Comparison of ENCODE assay signal across 8 cellular contexts in the genomic region with DNA sequence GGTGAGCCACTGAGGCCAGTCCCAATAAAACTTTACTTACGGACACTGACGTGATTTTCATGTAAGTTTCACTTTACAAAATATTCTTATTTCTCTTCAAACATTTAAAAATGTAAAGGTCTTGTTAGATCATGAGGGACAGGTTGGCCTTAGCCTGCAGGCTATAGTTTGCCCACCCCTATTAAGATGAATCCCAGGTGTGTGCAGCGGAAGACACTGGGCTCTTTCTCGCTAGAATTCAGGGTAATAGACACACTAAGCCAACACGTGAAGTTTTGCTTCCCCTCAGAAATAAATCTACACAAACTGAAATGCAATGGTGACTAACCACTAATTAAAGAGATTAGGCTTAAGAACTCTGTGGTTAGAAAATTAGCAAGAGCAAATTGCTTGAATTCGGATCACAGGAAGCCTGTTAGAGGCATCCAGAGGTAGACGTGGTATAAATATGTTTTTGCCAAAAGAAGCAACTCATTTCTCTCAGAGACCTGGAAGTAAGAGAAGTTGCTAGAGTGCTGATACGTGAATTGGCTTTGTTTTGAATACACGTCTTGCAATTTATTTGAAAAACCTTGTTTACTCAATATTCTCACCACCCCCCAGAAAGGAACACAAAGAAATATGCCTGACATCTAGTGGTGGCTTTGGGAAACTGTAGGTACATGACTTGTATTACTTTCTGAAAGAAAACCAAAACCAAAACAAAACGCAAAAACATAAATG.
A peak's percentile ranks its signal among the peaks of the same experiment; 100 is the strongest.
DNase-seq lines count a peak whose midpoint lies in the region; ATAC-seq, FAIRE-seq and TF ChIP-seq lines count a peak whose summit lies in the region.

No MANE protein-coding gene starts in this region.

- peak; percentile 77 for DNase-seq in Ammon's horn (ENCODE audit: low spot score)
- DNase-seq in GM12892 (ENCODE audit: insufficient read length), result no peak
- peak; percentile 45 for DNase-seq in NCI-H2171 (lab: John Stamatoyannopoulos, UW)
- DNase-seq in WERI-Rb-1, result no peak
- DNase-seq in fibroblast of the aortic adventitia (ENCODE audit: low read depth), result peak; percentile 91

- no peak for TF ChIP-seq POLR2A in GM12892 (IDR thresholded peaks at IDR 0.05; ENCODE audit: low read depth, low read length)

- H3K4me1 ChIP-seq in neutrophil (ENCODE audit: control insufficient read depth in 1 of 2, insufficient read depth in 1 of 2, low read depth in 1 of 2, low read length in 1 of 2), result peaks cover 6 to 7% of the 10 kb centered on the region in 2 experiments

- ATAC-seq in HG03064 (IDR thresholded peaks at IDR 0.05; ENCODE audit: low read depth, unreplicated experiment), result peak; percentile 73
- no peak for ATAC-seq in HG03139 (IDR thresholded peaks at IDR 0.05; ENCODE audit: unreplicated experiment)

- H3K4me3 ChIP-seq in WERI-Rb-1 (ENCODE audit: low read depth, low read length), result no peak overlapping the region
- H3K4me3 ChIP-seq in fibroblast of the aortic adventitia (ENCODE audit: low read depth, low read length), result peak overlapping the region; percentile 55
- no peak overlapping the region for H3K4me3 ChIP-seq in neutrophil (ENCODE audit: low read depth in 1 of 2, low read length in 1 of 2)

- no peaks in the 10 kb centered on the region for H3K9me3 ChIP-seq in WERI-Rb-1 (ENCODE audit: severe bottlenecking)
- H3K9me3 ChIP-seq in neutrophil, result no peaks in the 10 kb centered on the region

- no peaks in the 10 kb centered on the region for H3K27me3 ChIP-seq in WERI-Rb-1 (ENCODE audit: insufficient read depth, low read depth, severe bottlenecking)
- no peaks in the 10 kb centered on the region for H3K27me3 ChIP-seq in neutrophil

- FAIRE-seq in GM12892 (lab: Jason Lieb, UNC), result peak; percentile 70

- H3K36me3 ChIP-seq in WERI-Rb-1, result no peaks in the 10 kb centered on the region
- H3K36me3 ChIP-seq in neutrophil, result no peaks in the 10 kb centered on the region

- H3K27ac ChIP-seq in WERI-Rb-1 (no peak overlapping the region), neutrophil (no peak overlapping the region)

- TF ChIP-seq CTCF in WERI-Rb-1 (IDR thresholded peaks at IDR 0.05; ENCODE audit: low read depth, low read length), result peak; percentile 61
- peak; percentile 81 for TF ChIP-seq CTCF in fibroblast of the aortic adventitia (IDR thresholded peaks at IDR 0.05; ENCODE audit: insufficient read depth, low read length)
- peak; percentile 55 for TF ChIP-seq CTCF in neutrophil (IDR thresholded peaks at IDR 0.05)

Comparison
In these comparisons a context has a peak if more than half of its experiments do, and no peak if none do; other contexts are left out.
1. DNase-seq: peak in Ammon's horn (single experiment), NCI-H2171 (single experiment) and fibroblast of the aortic adventitia (single experiment); none in GM12892 (single experiment) and WERI-Rb-1 (single experiment).
2. Peak in every context shown above with its lines, with median percentiles within 50 percentile points of each other: CTCF ChIP-seq.